ENCODE assay signal across 21 cellular contexts in the genomic region with DNA sequence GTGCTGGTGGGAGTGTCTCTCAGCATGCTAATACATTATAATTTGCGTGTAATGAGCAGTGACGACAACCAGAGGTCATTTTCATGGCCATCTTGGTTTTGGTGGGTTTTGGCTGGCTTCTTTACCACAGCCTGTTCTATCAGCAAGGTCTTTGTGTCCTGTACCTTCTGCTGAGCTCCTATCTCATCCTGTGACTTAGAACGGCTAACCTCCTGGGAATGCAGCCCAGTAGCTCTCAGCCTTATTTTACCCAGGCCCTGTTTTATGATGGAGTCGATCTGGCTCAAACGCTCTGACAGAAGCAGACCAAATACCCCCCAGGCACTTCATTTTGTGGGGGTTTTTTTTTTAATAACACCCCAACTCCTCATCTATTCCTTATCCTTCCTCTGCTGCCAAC.
"Had no signal": no experiment of that assay in that cellular context is flagged by ENCODE, and none has a peak within 500 bp of the region (broad histone marks: within the 10 kb centered on the region; RNA-seq: fewer than 3 reads in every experiment).

No MANE protein-coding gene starts in this region.

- H3K4me2 ChIP-seq: KMS-11 had no signal

- H3K27me3 ChIP-seq: SJCRH30 had no signal

- H3K27ac ChIP-seq: HL-60, KMS-11, SJCRH30 had no signal

- H3K36me3 ChIP-seq: SJCRH30 had no signal

- H3K4me3 ChIP-seq: K562, SJCRH30 had no signal

- H3K4me1 ChIP-seq: SJCRH30 had no signal

- DNase-seq: Kasumi-1, MV-4-11, NCI-H1048, NCI-H1105, NCI-H1417 treated with DMSO at 0.1 percent for 48 hours, NCI-H146, NCI-H1694 treated with DMSO at 0.1 percent for 48 hours, NCI-H1930, NCI-H2081, NCI-H2107, NCI-H2227 treated with DMSO at 0.1 percent for 48 hours, NCI-H524, NCI-H526 treated with DMSO at 0.1 percent for 48 hours, NCI-H748 treated with DMSO at 0.1 percent for 48 hours, RPMI8226, SHP77 treated with DMSO at 0.1 percent for 48 hours, SJCRH30 had no signal

- ATAC-seq: K562, SK-N-SH treated with all-trans-retinoic acid at 6 μM for 48 hours had no signal

- H3K9me3 ChIP-seq: SJCRH30 had no signal

- H3K9ac ChIP-seq: KMS-11 had no signal
